7 cellular contexts compared by ENCODE assay signal in genomic region chr1:212858461-212859265, GRCh38. TPM values are rescaled to one million over a fixed set of nuclear protein-coding genes. Genes with fewer than 3 reads are reported as not detected.
DNase-seq lines count a peak whose midpoint lies in the region; ATAC-seq and TF ChIP-seq lines count a peak whose summit lies in the region.

No MANE protein-coding gene starts in this region.

- peak overlapping the region; percentile 90 for H3K27ac ChIP-seq in HUES48 (ENCODE audit: low read depth, low read length)
- H3K27ac ChIP-seq in coronary artery = peak overlapping the region; percentile 92
- H3K27ac ChIP-seq in right lobe of liver = peak overlapping the region; percentile 44 to 90 (median 76)

- TF ChIP-seq CTCF in coronary artery (IDR thresholded peaks at IDR 0.05) = no peak
- TF ChIP-seq CTCF in right lobe of liver (IDR thresholded peaks at IDR 0.05) = no peak

- peaks cover 18% of the 10 kb centered on the region for H3K4me1 Mint-ChIP-seq in T-helper 1 cell treated with Interleukin-12 subunit alpha and Interleukin-12 subunit beta and Interleukin-4 antibody, amounts not matched to agents 30 μg/mL and 1 μg/mL, for 36 hours (ENCODE audit: low read depth)
- H3K4me1 Mint-ChIP-seq in stimulated activated effector memory CD8-positive, alpha-beta T cell treated with anti-CD3 and anti-CD28 coated beads, Interleukin-12 subunit alpha, Interleukin-12 subunit beta, amount 100 ng/mL, for 72 hours = peaks cover 19% of the 10 kb centered on the region

- 17% methylated on average over 16 of the region's 54 CpGs for WGBS in right lobe of liver (ENCODE audit: insufficient coverage, low coverage, low lambda C conversion rate, missing lambda C conversion rate)

- peak overlapping the region; percentile 93 for H3K27ac Mint-ChIP-seq in T-helper 1 cell treated with Interleukin-12 subunit alpha and Interleukin-12 subunit beta and Interleukin-4 antibody, amounts not matched to agents 30 μg/mL and 1 μg/mL, for 36 hours
- peak overlapping the region; percentile 97 for H3K27ac Mint-ChIP-seq in stimulated activated effector memory CD8-positive, alpha-beta T cell treated with anti-CD3 and anti-CD28 coated beads, Interleukin-12 subunit alpha, Interleukin-12 subunit beta, amount 100 ng/mL, for 72 hours

- peaks cover 8% of the 10 kb centered on the region for H3K36me3 Mint-ChIP-seq in T-helper 1 cell treated with Interleukin-12 subunit alpha and Interleukin-12 subunit beta and Interleukin-4 antibody, amounts not matched to agents 30 μg/mL and 1 μg/mL, for 36 hours (ENCODE audit: low read depth)
- peaks cover 13% of the 10 kb centered on the region for H3K36me3 Mint-ChIP-seq in stimulated activated effector memory CD8-positive, alpha-beta T cell treated with anti-CD3 and anti-CD28 coated beads, Interleukin-12 subunit alpha, Interleukin-12 subunit beta, amount 100 ng/mL, for 72 hours

- H3K27me3 ChIP-seq in HUES48 (ENCODE audit: control insufficient read depth, insufficient read depth, low read length) = no peaks in the 10 kb centered on the region
- H3K27me3 ChIP-seq in right lobe of liver = no peaks in the 10 kb centered on the region

- no peaks in the 10 kb centered on the region for H3K27me3 Mint-ChIP-seq in T-helper 1 cell treated with Interleukin-12 subunit alpha and Interleukin-12 subunit beta and Interleukin-4 antibody, amounts not matched to agents 30 μg/mL and 1 μg/mL, for 36 hours (ENCODE audit: low read depth)

- H3K9me3 ChIP-seq in ES-I3 (ENCODE audit: control insufficient read depth, insufficient read depth, low read length) = 0 out of 2 replicates have a peak, but pooled peaks cover 3% of the 10 kb centered on the region
- no peaks in the 10 kb centered on the region for H3K9me3 ChIP-seq in HUES48 (ENCODE audit: control insufficient read depth, insufficient read depth, low read length)
- no peaks in the 10 kb centered on the region for H3K9me3 ChIP-seq in right lobe of liver

- no peaks in the 10 kb centered on the region for H3K4me1 ChIP-seq in ES-I3 (ENCODE audit: insufficient read depth, low read length)
- peaks cover 29% of the 10 kb centered on the region for H3K4me1 ChIP-seq in HUES48 (ENCODE audit: control insufficient read depth, insufficient read depth, low read length)
- peaks cover 0 to 7% (median 0%) of the 10 kb centered on the region in 4 donors for H3K4me1 ChIP-seq in right lobe of liver

- H3K4me3 Mint-ChIP-seq in T-helper 1 cell treated with Interleukin-12 subunit alpha and Interleukin-12 subunit beta and Interleukin-4 antibody, amounts not matched to agents 30 μg/mL and 1 μg/mL, for 36 hours = peak overlapping the region; percentile 97
- no peak overlapping the region for H3K4me3 Mint-ChIP-seq in stimulated activated effector memory CD8-positive, alpha-beta T cell treated with anti-CD3 and anti-CD28 coated beads, Interleukin-12 subunit alpha, Interleukin-12 subunit beta, amount 100 ng/mL, for 72 hours

- intact Hi-C loops in right lobe of liver (cut with DNase I) = no loop called here

- H3K36me3 ChIP-seq in ES-I3 (ENCODE audit: insufficient read depth, low read length) = peaks cover 10% of the 10 kb centered on the region
- H3K36me3 ChIP-seq in HUES48 (ENCODE audit: control insufficient read depth, insufficient read depth, low read length) = peaks cover 42% of the 10 kb centered on the region
- no peaks in the 10 kb centered on the region for H3K36me3 ChIP-seq in right lobe of liver

- ATAC-seq in GM21447 (IDR thresholded peaks at IDR 0.05; ENCODE audit: unreplicated experiment) (peak; percentile 11), right lobe of liver (peak; percentile 22 to 55 (median 38))
- ATAC-seq in stimulated activated effector memory CD8-positive, alpha-beta T cell treated with anti-CD3 and anti-CD28 coated beads, Interleukin-12 subunit alpha, Interleukin-12 subunit beta, amount 100 ng/mL, for 72 hours = peak; percentile 55

- peak; percentile 78 for DNase-seq in coronary artery (ENCODE audit: low spot score)
- DNase-seq in right lobe of liver = peak in 2 of 3 donors; percentile 36 to 53
- no peak for DNase-seq in stimulated activated effector memory CD8-positive, alpha-beta T cell treated with anti-CD3 and anti-CD28 coated beads, Interleukin-12 subunit alpha, Interleukin-12 subunit beta, amount 100 ng/mL, for 72 hours (ENCODE audit: low spot score in 2 of 2)

- no peak for TF ChIP-seq POLR2A in right lobe of liver (IDR thresholded peaks at IDR 0.05)

- H3K9me3 Mint-ChIP-seq in T-helper 1 cell treated with Interleukin-12 subunit alpha and Interleukin-12 subunit beta and Interleukin-4 antibody, amounts not matched to agents 30 μg/mL and 1 μg/mL, for 36 hours = no peaks in the 10 kb centered on the region
- H3K9me3 Mint-ChIP-seq in stimulated activated effector memory CD8-positive, alpha-beta T cell treated with anti-CD3 and anti-CD28 coated beads, Interleukin-12 subunit alpha, Interleukin-12 subunit beta, amount 100 ng/mL, for 72 hours = no peaks in the 10 kb centered on the region

- peak overlapping the region; percentile 99 for H3K4me3 ChIP-seq in HUES48 (ENCODE audit: low read depth, low read length)
- peak overlapping the region; percentile 90 for H3K4me3 ChIP-seq in coronary artery
- peak overlapping the region; percentile 92 to 93 (median 93) for H3K4me3 ChIP-seq in right lobe of liver

- H3K9ac ChIP-seq in ES-I3 (ENCODE audit: low read depth, low read length) (peak overlapping the region; percentile 90), HUES48 (ENCODE audit: low read depth, low read length) (peak overlapping the region; percentile 68)

RNA-seq across cellular contexts. Expression of gene FLVCR1, which starts 0.6 kb away (rescaled TPM):
- 1 to 10 TPM; 1.6 to 5.8 (median 2.1) TPM for total RNA-seq in right lobe of liver

RNA-seq across cellular contexts. Expression of gene SPATA45, which starts 11.2 kb away (rescaled TPM):
- total RNA-seq in right lobe of liver = 1 to 10 TPM in 1 of 6 experiments, not detected in 5; 1.2 TPM

Comparison
In these comparisons a context has a peak if more than half of its experiments do, and no peak if none do; other contexts are left out.
1. DNase-seq: peak in coronary artery (single experiment) and right lobe of liver (2 of 3); none in stimulated activated effector memory CD8-positive, alpha-beta T cell treated with anti-CD3 and anti-CD28 coated beads, Interleukin-12 subunit alpha, Interleukin-12 subunit beta, amount 100 ng/mL, for 72 hours (0 of 2).
2. Peak in every context shown above with its lines, with median percentiles within 50 percentile points of each other: ATAC-seq, H3K27ac ChIP-seq and H3K4me3 ChIP-seq.